1 cellular context compared by ENCODE assay signal in genomic region chr12:100867639-100868393, GRCh38.
TF ChIP-seq lines count a peak whose summit lies in the region.

No MANE protein-coding gene starts in this region.

TF ChIP-seq in GM23338, 12 proteins besides CTCF, POLR2A, EP300 and RAD21 (continued from another document):
- TF ChIP-seq, protein P1, sequence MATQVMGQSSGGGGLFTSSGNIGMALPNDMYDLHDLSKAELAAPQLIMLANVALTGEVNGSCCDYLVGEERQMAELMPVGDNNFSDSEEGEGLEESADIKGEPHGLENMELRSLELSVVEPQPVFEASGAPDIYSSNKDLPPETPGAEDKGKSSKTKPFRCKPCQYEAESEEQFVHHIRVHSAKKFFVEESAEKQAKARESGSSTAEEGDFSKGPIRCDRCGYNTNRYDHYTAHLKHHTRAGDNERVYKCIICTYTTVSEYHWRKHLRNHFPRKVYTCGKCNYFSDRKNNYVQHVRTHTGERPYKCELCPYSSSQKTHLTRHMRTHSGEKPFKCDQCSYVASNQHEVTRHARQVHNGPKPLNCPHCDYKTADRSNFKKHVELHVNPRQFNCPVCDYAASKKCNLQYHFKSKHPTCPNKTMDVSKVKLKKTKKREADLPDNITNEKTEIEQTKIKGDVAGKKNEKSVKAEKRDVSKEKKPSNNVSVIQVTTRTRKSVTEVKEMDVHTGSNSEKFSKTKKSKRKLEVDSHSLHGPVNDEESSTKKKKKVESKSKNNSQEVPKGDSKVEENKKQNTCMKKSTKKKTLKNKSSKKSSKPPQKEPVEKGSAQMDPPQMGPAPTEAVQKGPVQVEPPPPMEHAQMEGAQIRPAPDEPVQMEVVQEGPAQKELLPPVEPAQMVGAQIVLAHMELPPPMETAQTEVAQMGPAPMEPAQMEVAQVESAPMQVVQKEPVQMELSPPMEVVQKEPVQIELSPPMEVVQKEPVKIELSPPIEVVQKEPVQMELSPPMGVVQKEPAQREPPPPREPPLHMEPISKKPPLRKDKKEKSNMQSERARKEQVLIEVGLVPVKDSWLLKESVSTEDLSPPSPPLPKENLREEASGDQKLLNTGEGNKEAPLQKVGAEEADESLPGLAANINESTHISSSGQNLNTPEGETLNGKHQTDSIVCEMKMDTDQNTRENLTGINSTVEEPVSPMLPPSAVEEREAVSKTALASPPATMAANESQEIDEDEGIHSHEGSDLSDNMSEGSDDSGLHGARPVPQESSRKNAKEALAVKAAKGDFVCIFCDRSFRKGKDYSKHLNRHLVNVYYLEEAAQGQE (IDR thresholded peaks at IDR 0.05; ENCODE audit: unreplicated experiment): no peak
- no peak for TF ChIP-seq EZH2 (IDR thresholded peaks at IDR 0.05; ENCODE audit: low read depth, unreplicated experiment)
